ENCODE assay signal across 1 cellular context in the genomic region with DNA sequence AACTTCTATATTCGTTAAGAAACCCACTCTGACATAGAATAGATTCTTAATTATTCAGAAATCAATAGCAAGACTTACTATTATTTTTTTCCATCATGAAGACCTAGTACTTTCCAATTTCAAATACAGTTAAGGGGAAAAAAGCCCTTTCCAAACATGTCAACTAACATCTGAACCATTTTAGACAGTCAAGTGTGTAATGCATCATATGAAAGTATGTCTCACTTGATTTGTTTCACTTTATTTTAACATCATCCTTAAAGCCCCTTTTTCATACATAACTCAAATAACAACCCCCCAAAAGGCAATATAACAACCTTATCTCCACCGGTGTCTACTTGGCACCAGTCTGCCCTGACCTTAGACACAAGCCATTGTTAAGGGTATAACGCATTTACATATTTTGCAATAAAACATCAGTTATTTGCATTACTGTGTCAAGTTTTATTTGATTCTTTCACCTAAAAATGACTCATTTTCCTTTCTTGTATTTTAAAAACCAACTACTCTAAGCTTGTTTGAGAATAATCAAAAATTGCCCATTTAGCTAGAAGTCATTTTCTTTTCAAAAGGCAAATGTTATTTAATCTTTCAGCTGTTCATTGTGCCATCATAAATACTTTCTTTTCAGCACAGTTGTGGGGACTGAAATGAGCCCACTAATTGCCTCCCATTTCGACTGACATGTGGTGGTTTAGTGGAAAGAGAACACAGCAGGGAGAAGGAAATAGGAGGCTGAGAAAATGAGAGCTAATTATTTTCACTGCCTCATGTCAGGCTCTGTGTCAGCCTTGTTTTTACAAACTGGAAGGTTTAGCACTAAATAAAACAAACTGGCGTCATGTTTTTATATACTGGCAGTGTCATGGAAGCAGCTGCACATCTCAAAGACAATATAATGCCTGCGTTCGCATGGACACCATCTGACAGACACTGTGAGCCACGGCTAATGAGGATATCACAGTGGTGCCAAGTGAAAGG.
TF ChIP-seq lines count a peak whose summit lies in the region.

No MANE protein-coding gene starts in this region.

TF ChIP-seq in GM23338, 12 proteins besides CTCF, POLR2A, EP300 and RAD21 (continued from another document):
- TF ChIP-seq, protein P1, sequence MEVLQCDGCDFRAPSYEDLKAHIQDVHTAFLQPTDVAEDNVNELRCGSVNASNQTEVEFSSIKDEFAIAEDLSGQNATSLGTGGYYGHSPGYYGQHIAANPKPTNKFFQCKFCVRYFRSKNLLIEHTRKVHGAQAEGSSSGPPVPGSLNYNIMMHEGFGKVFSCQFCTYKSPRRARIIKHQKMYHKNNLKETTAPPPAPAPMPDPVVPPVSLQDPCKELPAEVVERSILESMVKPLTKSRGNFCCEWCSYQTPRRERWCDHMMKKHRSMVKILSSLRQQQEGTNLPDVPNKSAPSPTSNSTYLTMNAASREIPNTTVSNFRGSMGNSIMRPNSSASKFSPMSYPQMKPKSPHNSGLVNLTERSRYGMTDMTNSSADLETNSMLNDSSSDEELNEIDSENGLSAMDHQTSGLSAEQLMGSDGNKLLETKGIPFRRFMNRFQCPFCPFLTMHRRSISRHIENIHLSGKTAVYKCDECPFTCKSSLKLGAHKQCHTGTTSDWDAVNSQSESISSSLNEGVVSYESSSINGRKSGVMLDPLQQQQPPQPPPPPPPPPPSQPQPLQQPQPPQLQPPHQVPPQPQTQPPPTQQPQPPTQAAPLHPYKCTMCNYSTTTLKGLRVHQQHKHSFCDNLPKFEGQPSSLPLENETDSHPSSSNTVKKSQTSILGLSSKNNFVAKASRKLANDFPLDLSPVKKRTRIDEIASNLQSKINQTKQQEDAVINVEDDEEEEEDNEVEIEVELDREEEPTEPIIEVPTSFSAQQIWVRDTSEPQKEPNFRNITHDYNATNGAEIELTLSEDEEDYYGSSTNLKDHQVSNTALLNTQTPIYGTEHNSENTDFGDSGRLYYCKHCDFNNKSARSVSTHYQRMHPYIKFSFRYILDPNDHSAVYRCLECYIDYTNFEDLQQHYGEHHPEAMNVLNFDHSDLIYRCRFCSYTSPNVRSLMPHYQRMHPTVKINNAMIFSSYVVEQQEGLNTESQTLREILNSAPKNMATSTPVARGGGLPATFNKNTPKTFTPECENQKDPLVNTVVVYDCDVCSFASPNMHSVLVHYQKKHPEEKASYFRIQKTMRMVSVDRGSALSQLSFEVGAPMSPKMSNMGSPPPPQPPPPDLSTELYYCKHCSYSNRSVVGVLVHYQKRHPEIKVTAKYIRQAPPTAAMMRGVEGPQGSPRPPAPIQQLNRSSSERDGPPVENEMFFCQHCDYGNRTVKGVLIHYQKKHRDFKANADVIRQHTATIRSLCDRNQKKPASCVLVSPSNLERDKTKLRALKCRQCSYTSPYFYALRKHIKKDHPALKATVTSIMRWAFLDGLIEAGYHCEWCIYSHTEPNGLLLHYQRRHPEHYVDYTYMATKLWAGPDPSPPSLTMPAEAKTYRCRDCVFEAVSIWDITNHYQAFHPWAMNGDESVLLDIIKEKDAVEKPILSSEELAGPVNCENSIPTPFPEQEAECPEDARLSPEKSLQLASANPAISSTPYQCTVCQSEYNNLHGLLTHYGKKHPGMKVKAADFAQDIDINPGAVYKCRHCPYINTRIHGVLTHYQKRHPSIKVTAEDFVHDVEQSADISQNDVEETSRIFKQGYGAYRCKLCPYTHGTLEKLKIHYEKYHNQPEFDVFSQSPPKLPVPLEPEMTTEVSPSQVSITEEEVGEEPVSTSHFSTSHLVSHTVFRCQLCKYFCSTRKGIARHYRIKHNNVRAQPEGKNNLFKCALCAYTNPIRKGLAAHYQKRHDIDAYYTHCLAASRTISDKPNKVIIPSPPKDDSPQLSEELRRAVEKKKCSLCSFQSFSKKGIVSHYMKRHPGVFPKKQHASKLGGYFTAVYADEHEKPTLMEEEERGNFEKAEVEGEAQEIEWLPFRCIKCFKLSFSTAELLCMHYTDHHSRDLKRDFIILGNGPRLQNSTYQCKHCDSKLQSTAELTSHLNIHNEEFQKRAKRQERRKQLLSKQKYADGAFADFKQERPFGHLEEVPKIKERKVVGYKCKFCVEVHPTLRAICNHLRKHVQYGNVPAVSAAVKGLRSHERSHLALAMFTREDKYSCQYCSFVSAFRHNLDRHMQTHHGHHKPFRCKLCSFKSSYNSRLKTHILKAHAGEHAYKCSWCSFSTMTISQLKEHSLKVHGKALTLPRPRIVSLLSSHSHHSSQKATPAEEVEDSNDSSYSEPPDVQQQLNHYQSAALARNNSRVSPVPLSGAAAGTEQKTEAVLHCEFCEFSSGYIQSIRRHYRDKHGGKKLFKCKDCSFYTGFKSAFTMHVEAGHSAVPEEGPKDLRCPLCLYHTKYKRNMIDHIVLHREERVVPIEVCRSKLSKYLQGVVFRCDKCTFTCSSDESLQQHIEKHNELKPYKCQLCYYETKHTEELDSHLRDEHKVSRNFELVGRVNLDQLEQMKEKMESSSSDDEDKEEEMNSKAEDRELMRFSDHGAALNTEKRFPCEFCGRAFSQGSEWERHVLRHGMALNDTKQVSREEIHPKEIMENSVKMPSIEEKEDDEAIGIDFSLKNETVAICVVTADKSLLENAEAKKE (CRISPR knock-in tag; IDR thresholded peaks at IDR 0.05), result no peak
- TF ChIP-seq POLR2AphosphoS5 (IDR thresholded peaks at IDR 0.05; ENCODE audit: low read depth), result no peak
- TF ChIP-seq REST (IDR thresholded peaks at IDR 0.05; ENCODE audit: unreplicated experiment), result no peak
- TF ChIP-seq JUNB (IDR thresholded peaks at IDR 0.05; ENCODE audit: unreplicated experiment), result no peak
- no peak for TF ChIP-seq CREB1 (CRISPR knock-in tag; IDR thresholded peaks at IDR 0.05; ENCODE audit: low read depth)
- TF ChIP-seq ZNF331 (CRISPR knock-in tag; IDR thresholded peaks at IDR 0.05; ENCODE audit: low read depth), result no peak
- no peak for TF ChIP-seq NANOG (IDR thresholded peaks at IDR 0.05; ENCODE audit: borderline replicate concordance)
- no peak for TF ChIP-seq ZNF114 (CRISPR knock-in tag; IDR thresholded peaks at IDR 0.05)
- TF ChIP-seq STAT1 (IDR thresholded peaks at IDR 0.05; ENCODE audit: unreplicated experiment), result no peak
